ENCODE assay signal across 15 cellular contexts in the genomic region with DNA sequence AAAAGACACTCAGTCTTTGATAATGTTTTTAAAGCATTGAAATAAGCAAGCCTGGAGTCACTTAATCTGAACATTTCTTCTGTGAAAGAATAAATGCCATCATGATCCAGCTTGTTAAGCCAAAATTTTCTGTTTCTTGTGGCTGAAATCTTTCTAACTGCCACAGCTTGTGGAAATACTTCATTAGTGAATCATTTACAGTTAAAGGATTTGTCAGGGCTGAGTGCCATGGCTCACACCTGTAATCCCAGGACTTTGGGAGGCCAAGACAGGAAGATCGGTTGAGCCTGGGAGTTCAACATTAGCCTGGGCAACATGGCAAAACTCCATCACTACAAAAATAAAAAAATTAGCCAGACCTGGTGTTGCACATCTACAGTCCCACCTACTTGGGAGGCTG.
DNase-seq lines count a peak whose midpoint lies in the region; ATAC-seq, FAIRE-seq and TF ChIP-seq lines count a peak whose summit lies in the region.
"Had no signal": no experiment of that assay in that cellular context is flagged by ENCODE, and none has a peak within 500 bp of the region (broad histone marks: within the 10 kb centered on the region; RNA-seq: fewer than 3 reads in every experiment).

No MANE protein-coding gene starts in this region.

- TF ChIP-seq CTCF in right lobe of liver (IDR thresholded peaks at IDR 0.05) (no peak), HepG2 (CRISPR knock-in tag; IDR thresholded peaks at IDR 0.05) (no peak), mammary epithelial cell (conservative IDR thresholded peaks at IDR 0.05 in 1 of 2, IDR thresholded peaks at IDR 0.05 in 1 of 2; ENCODE audit: extremely low read depth in 1 of 2, insufficient read depth in 1 of 2, low read depth in 1 of 2, low read length in 2 of 2) (no peak), coronary artery (IDR thresholded peaks at IDR 0.05) (no peak)

- H2AFZ ChIP-seq in HepG2 (ENCODE audit: low read length) (no peak overlapping the region), mammary epithelial cell (ENCODE audit: low read depth, low read length) (no peak overlapping the region)

- 20% methylated on average over 1 of the region's 1 CpG for WGBS in right lobe of liver (ENCODE audit: insufficient coverage, low coverage, low lambda C conversion rate, missing lambda C conversion rate)
- 0% methylated on average over 1 of the region's 1 CpG for WGBS in HepG2 (ENCODE audit: low lambda C conversion rate)
- 20% methylated on average over 1 of the region's 1 CpG for WGBS in mammary epithelial cell (ENCODE audit: low coverage, missing lambda C conversion rate)

- in situ Hi-C loops in HepG2 (cut with HindIII; ENCODE audit: extremely low pct_ligation_motif_present, low pct_unique_long_range_greater_than_20kb) = no loop called here
- in situ Hi-C loops in mammary epithelial cell (cut with MboI; ENCODE audit: low sequenced_read_pairs in 2 of 2) = no loop called here

- H3K4me3 ChIP-seq in right lobe of liver (no peak overlapping the region), HepG2 (replicated peaks in 1 of 3; ENCODE audit: insufficient read depth in 1 of 3, low read depth in 2 of 3, low read length in 3 of 3) (no peak overlapping the region), mammary epithelial cell (replicated peaks in 1 of 3; ENCODE audit: insufficient read depth in 1 of 3, low read depth in 2 of 3, low read length in 3 of 3) (no peak overlapping the region), coronary artery (no peak overlapping the region)
- H3K4me3 ChIP-seq: MG63 had no signal

- intact Hi-C loops in right lobe of liver (cut with DNase I) = no loop called here
- intact Hi-C loops in HepG2 (cut with micrococcal nuclease; ENCODE audit: unreplicated experiment) = no loop called here
- intact Hi-C loops in mammary epithelial cell (cut with micrococcal nuclease) = no loop called here

- DNase-seq in right lobe of liver = no peak
- DNase-seq in HepG2 (ENCODE audit: low spot score) = no peak
- peak; percentile 41 for DNase-seq in mammary epithelial cell
- DNase-seq in left lobe of liver (ENCODE audit: low spot score) = no peak
- no peak for DNase-seq in NCI-H526 (lab: John Stamatoyannopoulos, UW)
- no peak for DNase-seq in cerebellum (ENCODE audit: low spot score)
- DNase-seq in coronary artery (ENCODE audit: low spot score) = no peak
- DNase-seq: C1 segment of cervical spinal cord, MG63, NCI-H1092 treated with DMSO at 0.1 percent for 48 hours, NCI-H1694, NCI-H524 treated with DMSO at 0.1 percent for 48 hours had no signal

- FAIRE-seq in HepG2 (lab: Jason Lieb, UNC) = no peak
- FAIRE-seq: A204.1 had no signal

- H3K4me1 ChIP-seq in right lobe of liver (peaks cover 0 to 13% (median 0%) of the 10 kb centered on the region in 4 donors), HepG2 (ENCODE audit: insufficient read depth, low read length) (no peaks in the 10 kb centered on the region), mammary epithelial cell (ENCODE audit: insufficient read depth, low read length) (no peaks in the 10 kb centered on the region)

- H3K27ac ChIP-seq in right lobe of liver (no peak overlapping the region), HepG2 (ENCODE audit: extremely low read length, insufficient read depth, low read length) (no peak overlapping the region), mammary epithelial cell (ENCODE audit: insufficient read depth, low read depth, low read length) (no peak overlapping the region), coronary artery (no peak overlapping the region)
- H3K27ac ChIP-seq: KMS-11 had no signal

- CTCF ChIA-PET in HepG2 (lab: Yijun Ruan, JAX; ENCODE audit: low intra/inter-chr PET ratio, low total read pairs) (no interaction called here), mammary epithelial cell (lab: Charles Lee; ENCODE audit: low non-redundant PET) (no interaction called here)

- no peak overlapping the region for H3K9ac ChIP-seq in HepG2 (ENCODE audit: insufficient read depth, low read depth, low read length)
- no peak overlapping the region for H3K9ac ChIP-seq in mammary epithelial cell (ENCODE audit: insufficient read depth, low read length)
- H3K9ac ChIP-seq: KMS-11 had no signal

- H3K9me3 ChIP-seq in right lobe of liver = no peaks in the 10 kb centered on the region
- peaks cover 7% of the 10 kb centered on the region; the same call in 1 of the 2 replicates for H3K9me3 ChIP-seq in HepG2 (ENCODE audit: low read length)
- no peaks in the 10 kb centered on the region for H3K9me3 ChIP-seq in mammary epithelial cell (replicated peaks; ENCODE audit: insufficient read depth, low read length)

- no TSS peak for BruUV-seq in HepG2 (replicated peaks; lab: Mats Ljungman, UMichigan)
- no TSS peak for BruUV-seq in mammary epithelial cell (replicated peaks; lab: Mats Ljungman, UMichigan)

- H3K27me3 ChIP-seq in right lobe of liver (no peaks in the 10 kb centered on the region), HepG2 (ENCODE audit: control insufficient read depth in 1 of 2, insufficient read depth in 2 of 2, low read length in 2 of 2) (no peaks in the 10 kb centered on the region), mammary epithelial cell (ENCODE audit: insufficient read depth, low read length) (no peaks in the 10 kb centered on the region)
- H3K27me3 ChIP-seq: MG63 had no signal

- no peak for TF ChIP-seq EP300 in HepG2 (IDR thresholded peaks at IDR 0.05; ENCODE audit: low read depth in 2 of 2, low read length in 2 of 2)
- no peak for TF ChIP-seq EP300 in HepG2 (CRISPR knock-in tag; IDR thresholded peaks at IDR 0.05; ENCODE audit: borderline replicate concordance)

- POLR2A ChIA-PET in HepG2 (lab: Yijun Ruan, JAX) = no interaction called here

- H3K4me2 ChIP-seq in HepG2 (ENCODE audit: low read depth, low read length) (no peak overlapping the region), mammary epithelial cell (ENCODE audit: insufficient read depth, low read depth, low read length) (peak overlapping the region; percentile 57)
- H3K4me2 ChIP-seq: KMS-11 had no signal

- no peak for TF ChIP-seq RAD21 in HepG2 (CRISPR knock-in tag; IDR thresholded peaks at IDR 0.05)

- ATAC-seq in right lobe of liver = peak; percentile 51 to 93 (median 74)
- no peak for ATAC-seq in HepG2
- ATAC-seq in left lobe of liver = peak; percentile 77
- no peak for ATAC-seq in GM21360 (IDR thresholded peaks at IDR 0.05; ENCODE audit: unreplicated experiment)

- H3K79me2 ChIP-seq in HepG2 (ENCODE audit: insufficient read depth, low read length) (no peaks in the 10 kb centered on the region), mammary epithelial cell (ENCODE audit: insufficient read depth, low read length) (no peaks in the 10 kb centered on the region)

- no peaks in the 10 kb centered on the region for H3K36me3 ChIP-seq in right lobe of liver
- no peaks in the 10 kb centered on the region for H3K36me3 ChIP-seq in HepG2 (replicated peaks in 1 of 2; ENCODE audit: control insufficient read depth in 1 of 2, insufficient read depth in 2 of 2, low read length in 2 of 2)
- no peaks in the 10 kb centered on the region for H3K36me3 ChIP-seq in mammary epithelial cell (ENCODE audit: insufficient read depth, low read length)
- H3K36me3 ChIP-seq: MG63 had no signal

- dilution Hi-C loops in mammary epithelial cell (cut with HindIII; ENCODE audit: low sequenced_read_pairs) = no loop called here

- TF ChIP-seq POLR2A in right lobe of liver (IDR thresholded peaks at IDR 0.05) = no peak
- TF ChIP-seq POLR2A in HepG2 (IDR thresholded peaks at IDR 0.05; ENCODE audit: insufficient read depth in 1 of 2, low read depth in 2 of 2, low read length in 2 of 2) = no peak

- H4K20me1 ChIP-seq in HepG2 (ENCODE audit: insufficient read depth, low read length) (no peaks in the 10 kb centered on the region), mammary epithelial cell (ENCODE audit: insufficient read depth, low read length) (no peaks in the 10 kb centered on the region)

TF ChIP-seq in HepG2, 621 proteins besides CTCF, POLR2A, EP300 and RAD21:
- TF ChIP-seq, protein P1, sequence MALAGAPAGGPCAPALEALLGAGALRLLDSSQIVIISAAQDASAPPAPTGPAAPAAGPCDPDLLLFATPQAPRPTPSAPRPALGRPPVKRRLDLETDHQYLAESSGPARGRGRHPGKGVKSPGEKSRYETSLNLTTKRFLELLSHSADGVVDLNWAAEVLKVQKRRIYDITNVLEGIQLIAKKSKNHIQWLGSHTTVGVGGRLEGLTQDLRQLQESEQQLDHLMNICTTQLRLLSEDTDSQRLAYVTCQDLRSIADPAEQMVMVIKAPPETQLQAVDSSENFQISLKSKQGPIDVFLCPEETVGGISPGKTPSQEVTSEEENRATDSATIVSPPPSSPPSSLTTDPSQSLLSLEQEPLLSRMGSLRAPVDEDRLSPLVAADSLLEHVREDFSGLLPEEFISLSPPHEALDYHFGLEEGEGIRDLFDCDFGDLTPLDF (CRISPR knock-in tag; IDR thresholded peaks at IDR 0.05) = no peak
- TF ChIP-seq, protein P2, sequence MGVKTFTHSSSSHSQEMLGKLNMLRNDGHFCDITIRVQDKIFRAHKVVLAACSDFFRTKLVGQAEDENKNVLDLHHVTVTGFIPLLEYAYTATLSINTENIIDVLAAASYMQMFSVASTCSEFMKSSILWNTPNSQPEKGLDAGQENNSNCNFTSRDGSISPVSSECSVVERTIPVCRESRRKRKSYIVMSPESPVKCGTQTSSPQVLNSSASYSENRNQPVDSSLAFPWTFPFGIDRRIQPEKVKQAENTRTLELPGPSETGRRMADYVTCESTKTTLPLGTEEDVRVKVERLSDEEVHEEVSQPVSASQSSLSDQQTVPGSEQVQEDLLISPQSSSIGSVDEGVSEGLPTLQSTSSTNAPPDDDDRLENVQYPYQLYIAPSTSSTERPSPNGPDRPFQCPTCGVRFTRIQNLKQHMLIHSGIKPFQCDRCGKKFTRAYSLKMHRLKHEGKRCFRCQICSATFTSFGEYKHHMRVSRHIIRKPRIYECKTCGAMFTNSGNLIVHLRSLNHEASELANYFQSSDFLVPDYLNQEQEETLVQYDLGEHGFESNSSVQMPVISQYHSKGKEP (CRISPR knock-in tag; IDR thresholded peaks at IDR 0.05) = no peak
- TF ChIP-seq, protein P3, sequence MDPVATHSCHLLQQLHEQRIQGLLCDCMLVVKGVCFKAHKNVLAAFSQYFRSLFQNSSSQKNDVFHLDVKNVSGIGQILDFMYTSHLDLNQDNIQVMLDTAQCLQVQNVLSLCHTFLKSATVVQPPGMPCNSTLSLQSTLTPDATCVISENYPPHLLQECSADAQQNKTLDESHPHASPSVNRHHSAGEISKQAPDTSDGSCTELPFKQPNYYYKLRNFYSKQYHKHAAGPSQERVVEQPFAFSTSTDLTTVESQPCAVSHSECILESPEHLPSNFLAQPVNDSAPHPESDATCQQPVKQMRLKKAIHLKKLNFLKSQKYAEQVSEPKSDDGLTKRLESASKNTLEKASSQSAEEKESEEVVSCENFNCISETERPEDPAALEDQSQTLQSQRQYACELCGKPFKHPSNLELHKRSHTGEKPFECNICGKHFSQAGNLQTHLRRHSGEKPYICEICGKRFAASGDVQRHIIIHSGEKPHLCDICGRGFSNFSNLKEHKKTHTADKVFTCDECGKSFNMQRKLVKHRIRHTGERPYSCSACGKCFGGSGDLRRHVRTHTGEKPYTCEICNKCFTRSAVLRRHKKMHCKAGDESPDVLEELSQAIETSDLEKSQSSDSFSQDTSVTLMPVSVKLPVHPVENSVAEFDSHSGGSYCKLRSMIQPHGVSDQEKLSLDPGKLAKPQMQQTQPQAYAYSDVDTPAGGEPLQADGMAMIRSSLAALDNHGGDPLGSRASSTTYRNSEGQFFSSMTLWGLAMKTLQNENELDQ (CRISPR knock-in tag; IDR thresholded peaks at IDR 0.05; ENCODE audit: borderline replicate concordance) = no peak
- no peak for TF ChIP-seq TOE1 (CRISPR knock-in tag; IDR thresholded peaks at IDR 0.05)

Comparison
In these comparisons a context has a peak if more than half of its experiments do, and no peak if none do; other contexts are left out.
1. ATAC-seq: peak in right lobe of liver (4 of 4) and left lobe of liver (single experiment); none in HepG2 (single experiment) and GM21360 (single experiment).